ENCODE assay signal across 8 cellular contexts in the genomic region with DNA sequence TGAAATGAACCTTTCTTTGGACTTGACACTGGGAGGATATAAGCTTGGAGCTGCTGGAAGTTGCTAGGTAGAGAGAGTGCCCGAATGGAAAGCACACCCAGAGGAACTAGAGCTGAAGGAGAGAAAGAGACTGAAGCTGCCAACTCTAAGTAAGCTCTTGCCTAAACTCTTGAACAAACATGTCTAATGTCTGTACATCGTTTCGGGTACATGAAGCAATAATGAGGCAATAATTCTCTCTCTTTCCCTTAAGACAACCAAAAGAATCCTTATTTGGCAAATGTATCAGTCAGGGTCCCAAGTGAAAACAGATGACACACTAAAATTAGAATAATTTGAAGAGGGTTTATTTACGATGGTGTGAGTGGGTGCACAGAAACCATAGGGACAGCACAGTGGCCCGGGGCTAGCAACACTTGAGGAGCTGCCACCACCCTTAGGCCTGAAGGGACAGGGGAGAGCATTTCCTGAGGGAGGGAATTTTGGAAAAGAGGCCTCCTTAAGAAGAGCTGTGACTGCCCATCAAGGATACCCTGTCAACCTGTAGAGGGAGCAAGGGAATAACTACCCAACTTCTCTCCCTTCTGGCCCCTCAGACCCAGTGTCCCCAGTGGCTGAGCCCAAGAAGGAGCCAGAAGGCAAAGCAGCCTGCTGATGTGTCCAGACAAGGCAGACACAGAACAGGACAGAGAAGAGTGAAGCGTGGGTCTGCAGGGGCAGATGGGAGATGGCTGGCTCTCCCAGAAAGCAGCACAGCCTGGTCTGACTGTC. TPM values are rescaled to one million over a fixed set of nuclear protein-coding genes. Genes with fewer than 3 reads are reported as not detected.
A peak's percentile ranks its signal among the peaks of the same experiment; 100 is the strongest.
DNase-seq lines count a peak whose midpoint lies in the region; ATAC-seq and TF ChIP-seq lines count a peak whose summit lies in the region.

No MANE protein-coding gene starts in this region.

- no peaks in the 10 kb centered on the region for H3K27me3 Mint-ChIP-seq in MCF 10A (ENCODE audit: insufficient read depth, unreplicated experiment)

- H3K36me3 ChIP-seq in mesenchymal stem cell (ENCODE audit: control insufficient read depth in 1 of 2, insufficient read depth in 2 of 2, low read depth in 1 of 2, low read length in 2 of 2), result no peaks in the 10 kb centered on the region

- no TSS peak for BruUV-seq in MCF 10A (replicated peaks; lab: Mats Ljungman, UMichigan)

- no peaks in the 10 kb centered on the region for H3K9me3 ChIP-seq in mesenchymal stem cell (ENCODE audit: control insufficient read depth, low read length)

- H3K27ac Mint-ChIP-seq in MCF 10A (ENCODE audit: low read depth, unreplicated experiment), result peak overlapping the region; percentile 65

- peaks cover 18% of the 10 kb centered on the region for H3K4me1 Mint-ChIP-seq in MCF 10A (ENCODE audit: insufficient read depth, unreplicated experiment)

- no peak overlapping the region for H2AFZ ChIP-seq in mesenchymal stem cell (ENCODE audit: low read depth, low read length)

- WGBS in mesenchymal stem cell, result 71% methylated on average over 4 of the region's 6 CpGs

- H4K8ac ChIP-seq in mesenchymal stem cell (ENCODE audit: low read length), result no peak overlapping the region

- no peaks in the 10 kb centered on the region for H3K79me1 ChIP-seq in mesenchymal stem cell (replicated peaks; ENCODE audit: low read length, poor library complexity, severe bottlenecking)

- POLR2A ChIA-PET in MCF 10A (lab: Yijun Ruan, JAX), result interaction anchor here (0.6 to 2.7 kb wide), 12 partner anchors 8 to 403 kb away, joined by 3 to 22 read pairs (median 4); a partner anchor contains a TSS

- H3K18ac ChIP-seq in mesenchymal stem cell (ENCODE audit: low read depth in 1 of 2, low read length in 2 of 2), result peak overlapping the region in 1 of 2 experiments; percentile 71

- H3K4me3 Mint-ChIP-seq in MCF 10A (ENCODE audit: unreplicated experiment), result no peak overlapping the region

- H3K4ac ChIP-seq in mesenchymal stem cell (ENCODE audit: low read depth in 1 of 2, low read length in 2 of 2), result no peak overlapping the region

- H2AK5ac ChIP-seq in mesenchymal stem cell (ENCODE audit: low read length, severe bottlenecking), result no peak overlapping the region

- no peak overlapping the region for H3K4me2 ChIP-seq in mesenchymal stem cell (ENCODE audit: low read length, poor library complexity, severe bottlenecking)

- peak overlapping the region in 1 of 2 experiments; percentile 45 for H2BK12ac ChIP-seq in mesenchymal stem cell (ENCODE audit: low read length in 2 of 2)

- intact Hi-C loops in MCF 10A (cut with micrococcal nuclease), result loop anchor here (5.0 kb wide), 1 partner anchor 85 kb away; no protein-coding TSS in a partner anchor

- DNase-seq in EH (ENCODE audit: low read depth) (peak; percentile 86), NAMALWA (ENCODE audit: low spot score) (peak; percentile 47), MCF 10A (ENCODE audit: unreplicated experiment) (peak; percentile 61), mesenchymal stem cell (peak; percentile 66), activated T-cell treated with anti-CD3 and anti-CD28 coated beads for 4 hours (no peak), amniotic stem cell (lab: John Stamatoyannopoulos, UW) (no peak)

- H3K23ac ChIP-seq in mesenchymal stem cell (ENCODE audit: low read length in 2 of 2), result no peak overlapping the region

- no peak overlapping the region for H2BK120ac ChIP-seq in mesenchymal stem cell (ENCODE audit: low read depth, low read length)

- TF ChIP-seq CTCF in MCF 10A (IDR thresholded peaks at IDR 0.05; ENCODE audit: unreplicated experiment), result no peak

- H3K27ac ChIP-seq in mesenchymal stem cell (ENCODE audit: low read length, poor library complexity, severe bottlenecking), result no peak overlapping the region

- H3K27me3 ChIP-seq in mesenchymal stem cell (ENCODE audit: control insufficient read depth in 1 of 2, insufficient read depth in 1 of 2, low read length in 2 of 2), result no peaks in the 10 kb centered on the region

- H3K14ac ChIP-seq in mesenchymal stem cell (ENCODE audit: low read length in 2 of 2), result no peak overlapping the region

- H3K4me3 ChIP-seq in mesenchymal stem cell (ENCODE audit: insufficient read depth in 1 of 2, low read depth in 1 of 2, low read length in 2 of 2), result no peak overlapping the region

- H3K36me3 Mint-ChIP-seq in MCF 10A (ENCODE audit: insufficient read depth, unreplicated experiment), result peaks cover 9% of the 10 kb centered on the region

- no peak for ATAC-seq in HG03469 (IDR thresholded peaks at IDR 0.05; ENCODE audit: unreplicated experiment)
- no peak for ATAC-seq in GM21447 (IDR thresholded peaks at IDR 0.05; ENCODE audit: unreplicated experiment)

- H2BK5ac ChIP-seq in mesenchymal stem cell (ENCODE audit: low read depth, low read length, poor library complexity, severe bottlenecking), result no peak overlapping the region

- H3K9me3 Mint-ChIP-seq in MCF 10A (ENCODE audit: unreplicated experiment), result no peaks in the 10 kb centered on the region

- H3K4me1 ChIP-seq in mesenchymal stem cell (ENCODE audit: control insufficient read depth, insufficient read depth, low read depth, low read length), result peaks cover 10% of the 10 kb centered on the region

- H4K91ac ChIP-seq in mesenchymal stem cell (ENCODE audit: low read length), result no peak overlapping the region

- CTCF ChIA-PET in MCF 10A (lab: Yijun Ruan, JAX), result interaction anchor here (0.6 to 3.2 kb wide), 8 partner anchors 10 to 61 kb away, joined by 3 to 17 read pairs (median 4); a partner anchor contains a TSS

- H3K9ac ChIP-seq in mesenchymal stem cell (ENCODE audit: low read length), result peak overlapping the region; percentile 41

- no peak overlapping the region for H2BK15ac ChIP-seq in mesenchymal stem cell (ENCODE audit: low read depth, poor library complexity, severe bottlenecking)

RNA-seq across cellular contexts. Expression of a gene that starts 36.1 kb away (rescaled TPM):
- total RNA-seq in MCF 10A (2022), result 106 and 107 TPM in 2 replicates
- polyA plus RNA-seq in mesenchymal stem cell (2013, experiment 1 of 2), result 111 TPM
- polyA plus RNA-seq in mesenchymal stem cell (2013, experiment 2 of 2), result 113 TPM

RNA-seq across cellular contexts. Expression of a gene that starts 39.4 kb away (rescaled TPM):
- total RNA-seq in MCF 10A (2022), result 196 and 220 TPM in 2 replicates
- polyA plus RNA-seq in mesenchymal stem cell (2013, experiment 1 of 2), result 541 TPM
- 563 TPM for polyA plus RNA-seq in mesenchymal stem cell (2013, experiment 2 of 2)

Comparison
In these comparisons a context has a peak if more than half of its experiments do, and no peak if none do; other contexts are left out.
1. DNase-seq: peak in EH (single experiment), NAMALWA (single experiment), MCF 10A (single experiment) and mesenchymal stem cell (single experiment); none in activated T-cell treated with anti-CD3 and anti-CD28 coated beads for 4 hours (single experiment) and amniotic stem cell (single experiment).